In genomic region chr7:92448185-92448747, GRCh38 we compare ENCODE assay signal across 8 cellular contexts. TPM values are rescaled to one million over a fixed set of nuclear protein-coding genes. Genes with fewer than 3 reads are reported as not detected.
A peak's percentile ranks its signal among the peaks of the same experiment; 100 is the strongest.
DNase-seq lines count a peak whose midpoint lies in the region; ATAC-seq and TF ChIP-seq lines count a peak whose summit lies in the region.

No MANE protein-coding gene starts in this region.

- H3K27ac Mint-ChIP-seq in activated CD4-positive, alpha-beta T cell treated with anti-CD3 and anti-CD28 coated beads, Interleukin-2, amount 10 ng/mL, durations not matched to agents 7 days and 5 days, result peak overlapping the region; percentile 97
- H3K27ac Mint-ChIP-seq in memory B cell, result peak overlapping the region; percentile 97

- H3K9me3 Mint-ChIP-seq in activated CD4-positive, alpha-beta T cell treated with anti-CD3 and anti-CD28 coated beads, Interleukin-2, amount 10 ng/mL, durations not matched to agents 7 days and 5 days, result no peaks in the 10 kb centered on the region
- no peaks in the 10 kb centered on the region for H3K9me3 Mint-ChIP-seq in memory B cell

- H3K36me3 Mint-ChIP-seq in activated CD4-positive, alpha-beta T cell treated with anti-CD3 and anti-CD28 coated beads, Interleukin-2, amount 10 ng/mL, durations not matched to agents 7 days and 5 days (ENCODE audit: low read depth), result peaks cover 11% of the 10 kb centered on the region
- H3K36me3 Mint-ChIP-seq in memory B cell, result peaks cover 8% of the 10 kb centered on the region

- peak; percentile 46 for ATAC-seq in GM18517 (IDR thresholded peaks at IDR 0.05; ENCODE audit: unreplicated experiment)
- ATAC-seq in HG03064 (IDR thresholded peaks at IDR 0.05; ENCODE audit: low read depth, unreplicated experiment), result peak; percentile 31
- peak; percentile 41 for ATAC-seq in memory B cell (ENCODE audit: low read depth)

- TF ChIP-seq CTCF in AG09319 (IDR thresholded peaks at IDR 0.05; ENCODE audit: low read depth, low read length), result peak; percentile 56

- H3K4me1 Mint-ChIP-seq in activated CD4-positive, alpha-beta T cell treated with anti-CD3 and anti-CD28 coated beads, Interleukin-2, amount 10 ng/mL, durations not matched to agents 7 days and 5 days, result peaks cover 17% of the 10 kb centered on the region
- peaks cover 5% of the 10 kb centered on the region for H3K4me1 Mint-ChIP-seq in memory B cell

- H3K27me3 Mint-ChIP-seq in activated CD4-positive, alpha-beta T cell treated with anti-CD3 and anti-CD28 coated beads, Interleukin-2, amount 10 ng/mL, durations not matched to agents 7 days and 5 days, result no peaks in the 10 kb centered on the region
- no peaks in the 10 kb centered on the region for H3K27me3 Mint-ChIP-seq in memory B cell

- CTCF ChIA-PET in activated CD4-positive, alpha-beta T cell treated with anti-CD3 and anti-CD28 coated beads, Interleukin-2, amount 10 ng/mL, durations not matched to agents 7 days and 5 days (lab: Charles Lee), result interaction anchor here (0.9 to 4.1 kb wide), 17 partner anchors 9 to 1358 kb away, joined by 3 to 49 read pairs (median 4); partner anchors contain the start of gene MTERF1

- DNase-seq in AG09319 (ENCODE audit: extremely low read depth, low read depth) (no peak), NCI-H446 treated with DMSO at 0.1 percent for 48 hours (lab: John Stamatoyannopoulos, UW) (peak; percentile 27), memory B cell (ENCODE audit: low spot score in 2 of 2) (peak; percentile 52 to 60)
- peak; percentile 71 for DNase-seq in activated CD4-positive, alpha-beta T cell treated with anti-CD3 and anti-CD28 coated beads, Interleukin-2, amount 10 ng/mL, durations not matched to agents 7 days and 5 days
- peak; percentile 54 for DNase-seq in effector CD4-positive, alpha-beta T cell
- peak; percentile 7 to 24 for DNase-seq in stimulated activated CD8-positive, alpha-beta memory T cell treated with anti-CD3 and anti-CD28 coated beads, Interleukin-2, amount 100 ng/mL, for 48 hours (ENCODE audit: low read depth in 2 of 2)

- H3K4me3 Mint-ChIP-seq in activated CD4-positive, alpha-beta T cell treated with anti-CD3 and anti-CD28 coated beads, Interleukin-2, amount 10 ng/mL, durations not matched to agents 7 days and 5 days, result peak overlapping the region; percentile 84
- H3K4me3 Mint-ChIP-seq in memory B cell, result peak overlapping the region; percentile 94

- POLR2A ChIA-PET in activated CD4-positive, alpha-beta T cell treated with anti-CD3 and anti-CD28 coated beads, Interleukin-2, amount 10 ng/mL, durations not matched to agents 7 days and 5 days (lab: Charles Lee), result no interaction called here

RNA-seq across cellular contexts. Expression of gene GATAD1, which starts 1.0 kb away (rescaled TPM):
- total RNA-seq in activated CD4-positive, alpha-beta T cell treated with anti-CD3 and anti-CD28 coated beads, Interleukin-2, amount 10 ng/mL, durations not matched to agents 7 days and 5 days, result 10 to 100 TPM; 13.8 to 14.3 TPM

RNA-seq across cellular contexts. Expression of gene ERVW-1, which starts 29.5 kb away (rescaled TPM):
- total RNA-seq in activated CD4-positive, alpha-beta T cell treated with anti-CD3 and anti-CD28 coated beads, Interleukin-2, amount 10 ng/mL, durations not matched to agents 7 days and 5 days, result not detected
